In genomic region chr12:2064078-2064507, GRCh38 we compare ENCODE assay signal across 8 cellular contexts. TPM values are rescaled to one million over a fixed set of nuclear protein-coding genes. Genes with fewer than 3 reads are reported as not detected.
DNase-seq lines count a peak whose midpoint lies in the region; ATAC-seq and TF ChIP-seq lines count a peak whose summit lies in the region.

No MANE protein-coding gene starts in this region.

- intact Hi-C loops in adrenal gland (cut with DNase I) = no loop called here

- no peaks in the 10 kb centered on the region for H3K9me3 Mint-ChIP-seq in activated T-helper 17 cell treated with anti-CD3 and anti-CD28 coated beads, Interleukin-2, amount 50 U/mL, for 72 hours

- peak overlapping the region in 1 of 2 experiments; percentile 71 for H3K4ac ChIP-seq in mesenchymal stem cell (ENCODE audit: low read depth in 1 of 2, low read length in 2 of 2)

- H3K4me3 Mint-ChIP-seq in activated T-helper 17 cell treated with anti-CD3 and anti-CD28 coated beads, Interleukin-2, amount 50 U/mL, for 72 hours = peak overlapping the region; percentile 78

- H3K18ac ChIP-seq in mesenchymal stem cell (ENCODE audit: low read depth in 1 of 2, low read length in 2 of 2) = peak overlapping the region in 1 of 2 experiments; percentile 74

- H4K8ac ChIP-seq in mesenchymal stem cell (ENCODE audit: low read length) = no peak overlapping the region

- H3K36me3 ChIP-seq in mesenchymal stem cell (ENCODE audit: control insufficient read depth in 1 of 2, insufficient read depth in 2 of 2, low read depth in 1 of 2, low read length in 2 of 2) (peaks cover 0 to 2% of the 10 kb centered on the region in 2 experiments), adrenal gland (replicated peaks in 1 of 2) (no peaks in the 10 kb centered on the region)

- H3K27me3 ChIP-seq in mesenchymal stem cell (ENCODE audit: control insufficient read depth in 1 of 2, insufficient read depth in 1 of 2, low read length in 2 of 2) (peaks cover 0 to 57% of the 10 kb centered on the region in 2 experiments), adrenal gland (no peaks in the 10 kb centered on the region)

- ATAC-seq in HG03095 (IDR thresholded peaks at IDR 0.05; ENCODE audit: unreplicated experiment) (peak; percentile 60), HG03460 (IDR thresholded peaks at IDR 0.05; ENCODE audit: unreplicated experiment) (no peak), GM18517 (IDR thresholded peaks at IDR 0.05; ENCODE audit: unreplicated experiment) (no peak)
- peak; percentile 79 for ATAC-seq in activated T-helper 17 cell treated with anti-CD3 and anti-CD28 coated beads, Interleukin-2, amount 50 U/mL, for 72 hours (replicated peaks)

- TF ChIP-seq POLR2A in erythroblast (IDR thresholded peaks at IDR 0.05; ENCODE audit: low read length) (no peak), adrenal gland (IDR thresholded peaks at IDR 0.05) (no peak)

- peak overlapping the region in 1 of 2 experiments; percentile 15 for H2BK12ac ChIP-seq in mesenchymal stem cell (ENCODE audit: low read length in 2 of 2)

- no peaks in the 10 kb centered on the region for H3K36me3 Mint-ChIP-seq in activated T-helper 17 cell treated with anti-CD3 and anti-CD28 coated beads, Interleukin-2, amount 50 U/mL, for 72 hours (ENCODE audit: low read depth)

- H3K9ac ChIP-seq in mesenchymal stem cell (ENCODE audit: low read length) = peak overlapping the region; percentile 39

- peaks cover 19% of the 10 kb centered on the region for H3K27me3 Mint-ChIP-seq in activated T-helper 17 cell treated with anti-CD3 and anti-CD28 coated beads, Interleukin-2, amount 50 U/mL, for 72 hours

- no peak overlapping the region for H2BK15ac ChIP-seq in mesenchymal stem cell (ENCODE audit: low read depth, poor library complexity, severe bottlenecking)

- no peak overlapping the region for H3K4me2 ChIP-seq in mesenchymal stem cell (ENCODE audit: low read length, poor library complexity, severe bottlenecking)

- no peak overlapping the region for H2BK5ac ChIP-seq in mesenchymal stem cell (ENCODE audit: low read depth, low read length, poor library complexity, severe bottlenecking)

- no peak overlapping the region for H4K91ac ChIP-seq in mesenchymal stem cell (ENCODE audit: low read length)

- peak overlapping the region in 1 of 2 experiments; percentile 16 for H3K4me3 ChIP-seq in mesenchymal stem cell (ENCODE audit: insufficient read depth in 1 of 2, low read depth in 1 of 2, low read length in 2 of 2)
- peak overlapping the region in 1 of 4 donors; percentile 6 for H3K4me3 ChIP-seq in adrenal gland

- peak overlapping the region; percentile 95 for H3K27ac Mint-ChIP-seq in activated T-helper 17 cell treated with anti-CD3 and anti-CD28 coated beads, Interleukin-2, amount 50 U/mL, for 72 hours

- DNase-seq in AG20443 (ENCODE audit: low spot score) (peak; percentile 43), mesenchymal stem cell (peak; percentile 31), erythroblast (lab: John Stamatoyannopoulos, UW) (no peak), adrenal gland (no peak)

- H2AFZ ChIP-seq in mesenchymal stem cell (ENCODE audit: low read depth, low read length) = no peak overlapping the region

- H3K23ac ChIP-seq in mesenchymal stem cell (ENCODE audit: low read length in 2 of 2) = no peak overlapping the region

- peaks cover 4% of the 10 kb centered on the region for H3K4me1 Mint-ChIP-seq in activated T-helper 17 cell treated with anti-CD3 and anti-CD28 coated beads, Interleukin-2, amount 50 U/mL, for 72 hours

- H3K14ac ChIP-seq in mesenchymal stem cell (ENCODE audit: low read length in 2 of 2) = peak overlapping the region in 1 of 2 experiments; percentile 11

- no peak overlapping the region for H2AK5ac ChIP-seq in mesenchymal stem cell (ENCODE audit: low read length, severe bottlenecking)

- no peaks in the 10 kb centered on the region for H3K79me1 ChIP-seq in mesenchymal stem cell (replicated peaks; ENCODE audit: low read length, poor library complexity, severe bottlenecking)

- 66% methylated on average over 5 of the region's 5 CpGs for WGBS in mesenchymal stem cell
- WGBS in adrenal gland, 4 donors = 39 to 53% (median 48%) methylated on average over 4 to 5 of the region's 5 CpGs

- H3K4me1 ChIP-seq in mesenchymal stem cell (ENCODE audit: control insufficient read depth, insufficient read depth, low read depth, low read length) = no peaks in the 10 kb centered on the region
- H3K4me1 ChIP-seq in adrenal gland (replicated peaks in 1 of 2) = no peaks in the 10 kb centered on the region

- no peak overlapping the region for H2BK120ac ChIP-seq in mesenchymal stem cell (ENCODE audit: low read depth, low read length)

- H3K9me3 ChIP-seq in mesenchymal stem cell (ENCODE audit: control insufficient read depth, low read length) = peaks cover 11% of the 10 kb centered on the region
- no peaks in the 10 kb centered on the region for H3K9me3 ChIP-seq in adrenal gland (replicated peaks in 1 of 3)

- H3K27ac ChIP-seq in mesenchymal stem cell (ENCODE audit: low read length, poor library complexity, severe bottlenecking) (no peak overlapping the region), adrenal gland (peak overlapping the region in 2 of 5 donors; percentile 48 to 57)

- TF ChIP-seq CTCF in adrenal gland (IDR thresholded peaks at IDR 0.05) = no peak

RNA-seq across cellular contexts. Expression of gene CACNA1C, which starts 11.3 kb away (rescaled TPM):
- total RNA-seq in activated T-helper 17 cell treated with anti-CD3 and anti-CD28 coated beads, Interleukin-2, amount 50 U/mL, for 72 hours = under 1 TPM; 0.04 to 0.21 TPM
- 2.9 TPM for polyA plus RNA-seq in mesenchymal stem cell (2013, experiment 1 of 2)
- polyA plus RNA-seq in mesenchymal stem cell (2013, experiment 2 of 2) = 2.8 TPM
- total RNA-seq in adrenal gland = 1 to 10 TPM; 2.4 to 5.8 (median 3.7) TPM
- polyA plus RNA-seq in adrenal gland = 1 to 10 TPM; 2.0 to 5.4 (median 2.4) TPM

RNA-seq across cellular contexts. Expression of gene DCP1B, which starts 59.8 kb away (rescaled TPM):
- 10 to 100 TPM; 16.9 to 19.7 TPM for total RNA-seq in activated T-helper 17 cell treated with anti-CD3 and anti-CD28 coated beads, Interleukin-2, amount 50 U/mL, for 72 hours
- 28.4 TPM for polyA plus RNA-seq in mesenchymal stem cell (2013, experiment 1 of 2)
- polyA plus RNA-seq in mesenchymal stem cell (2013, experiment 2 of 2) = 26.4 TPM
- 10 to 100 TPM; 12.4 to 47.9 (median 37.5) TPM for total RNA-seq in adrenal gland
- polyA plus RNA-seq in adrenal gland = 10 to 100 TPM; 12.4 to 29.0 (median 13.3) TPM

Comparison
In these comparisons a context has a peak if more than half of its experiments do, and no peak if none do; other contexts are left out.
1. DNase-seq: peak in AG20443 (single experiment) and mesenchymal stem cell (single experiment); none in erythroblast (0 of 2) and adrenal gland (0 of 7).
2. ATAC-seq: peak in HG03095 (single experiment) and activated T-helper 17 cell treated with anti-CD3 and anti-CD28 coated beads, Interleukin-2, amount 50 U/mL, for 72 hours (single experiment); none in HG03460 (single experiment) and GM18517 (single experiment).